ENCODE assay signal across 1 cellular context in the genomic region with DNA sequence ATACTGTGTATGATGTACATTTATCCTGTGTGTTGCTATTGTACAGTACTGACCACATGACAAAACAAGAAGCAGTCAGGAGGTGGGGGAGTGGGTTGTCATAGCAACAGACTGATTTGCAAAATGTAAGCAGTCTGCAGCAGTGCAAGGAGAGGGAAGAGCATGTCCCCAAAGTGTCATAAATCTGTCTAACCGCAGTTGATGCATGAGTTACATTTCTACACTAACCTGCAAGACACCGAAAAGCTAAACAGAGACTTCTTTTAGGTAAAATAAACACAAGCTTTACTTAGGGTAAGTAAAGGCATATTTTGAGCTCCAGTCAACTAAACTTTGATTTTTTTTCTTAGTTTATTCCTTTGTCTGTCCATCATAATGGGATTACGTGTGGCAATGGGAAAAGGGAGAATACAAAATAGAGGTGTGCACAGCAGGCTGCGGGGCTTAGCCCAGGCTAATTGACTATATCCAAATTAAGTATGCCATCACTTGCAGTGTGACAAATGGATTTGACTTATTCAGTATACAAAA.
TF ChIP-seq lines count a peak whose summit lies in the region.

No MANE protein-coding gene starts in this region.

TF ChIP-seq in HEK293, 187 proteins besides CTCF, POLR2A, EP300 and RAD21 (continued from another document):
- TF ChIP-seq, protein P1, sequence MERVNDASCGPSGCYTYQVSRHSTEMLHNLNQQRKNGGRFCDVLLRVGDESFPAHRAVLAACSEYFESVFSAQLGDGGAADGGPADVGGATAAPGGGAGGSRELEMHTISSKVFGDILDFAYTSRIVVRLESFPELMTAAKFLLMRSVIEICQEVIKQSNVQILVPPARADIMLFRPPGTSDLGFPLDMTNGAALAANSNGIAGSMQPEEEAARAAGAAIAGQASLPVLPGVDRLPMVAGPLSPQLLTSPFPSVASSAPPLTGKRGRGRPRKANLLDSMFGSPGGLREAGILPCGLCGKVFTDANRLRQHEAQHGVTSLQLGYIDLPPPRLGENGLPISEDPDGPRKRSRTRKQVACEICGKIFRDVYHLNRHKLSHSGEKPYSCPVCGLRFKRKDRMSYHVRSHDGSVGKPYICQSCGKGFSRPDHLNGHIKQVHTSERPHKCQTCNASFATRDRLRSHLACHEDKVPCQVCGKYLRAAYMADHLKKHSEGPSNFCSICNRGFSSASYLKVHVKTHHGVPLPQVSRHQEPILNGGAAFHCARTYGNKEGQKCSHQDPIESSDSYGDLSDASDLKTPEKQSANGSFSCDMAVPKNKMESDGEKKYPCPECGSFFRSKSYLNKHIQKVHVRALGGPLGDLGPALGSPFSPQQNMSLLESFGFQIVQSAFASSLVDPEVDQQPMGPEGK (tag by site-specific recombination; IDR thresholded peaks at IDR 0.05), result 0 out of 2 replicates have a peak, but pooled peaks have one; percentile 39
TF ChIP-seq in HEK293: peak in this region for 23.
